Comparison of ENCODE assay signal across 24 cellular contexts in the genomic region with DNA sequence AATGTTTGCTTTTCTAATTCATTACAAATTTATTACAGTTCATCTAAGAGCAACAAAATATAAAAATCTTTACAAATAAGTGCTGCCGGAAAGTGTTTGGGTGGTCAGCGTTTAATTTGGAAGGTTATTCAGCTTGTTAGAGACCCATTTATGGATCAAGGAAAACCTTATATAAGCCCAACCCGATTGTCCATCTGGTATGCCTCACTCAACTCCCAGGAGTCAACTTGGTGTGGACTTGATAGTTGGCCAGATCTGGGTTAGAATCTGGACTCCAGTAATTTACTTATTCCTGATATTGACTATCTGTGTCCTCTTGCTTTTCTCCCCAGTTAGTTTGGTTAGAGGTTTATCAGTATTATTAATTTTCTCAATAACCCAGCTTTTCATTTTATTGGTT.
DNase-seq lines count a peak whose midpoint lies in the region; ATAC-seq and TF ChIP-seq lines count a peak whose summit lies in the region.
"Had no signal": no experiment of that assay in that cellular context is flagged by ENCODE, and none has a peak within 500 bp of the region (broad histone marks: within the 10 kb centered on the region; RNA-seq: fewer than 3 reads in every experiment).

No MANE protein-coding gene starts in this region.

- H3K36me3 Mint-ChIP-seq in nephron (ENCODE audit: low read depth) = peaks cover 5% of the 10 kb centered on the region
- H3K36me3 Mint-ChIP-seq in CD8-positive, alpha-beta T cell = no peaks in the 10 kb centered on the region
- H3K36me3 Mint-ChIP-seq: activated naive CD4-positive, alpha-beta T cell treated with anti-CD3 and anti-CD28 coated beads, Interleukin-2, amount 50 U/mL, for 72 hours had no signal

- TF ChIP-seq POLR2A in gastrocnemius medialis (IDR thresholded peaks at IDR 0.05) = no peak

- peak overlapping the region; percentile 18 to 88 (median 19) for H3K27ac Mint-ChIP-seq in nephron
- H3K27ac Mint-ChIP-seq in CD8-positive, alpha-beta T cell = no peak overlapping the region
- H3K27ac Mint-ChIP-seq: activated B cell treated with CpG ODN at 0.5 μM for 24 hours; activated CD4-positive, alpha-beta T cell treated with anti-CD3 and anti-CD28 coated beads, Interleukin-2, amount 10 ng/mL, durations not matched to agents 7 days and 5 days; activated naive CD4-positive, alpha-beta T cell treated with anti-CD3 and anti-CD28 coated beads, Interleukin-2, amount 50 U/mL, for 72 hours had no signal

- peak; percentile 23 for DNase-seq in COLO829 (ENCODE audit: low spot score)
- DNase-seq in epithelial cell of prostate (ENCODE audit: low read depth, low spot score) = no peak
- DNase-seq in gastrocnemius medialis = no peak
- no peak for DNase-seq in CD8-positive, alpha-beta T cell
- no peak for DNase-seq in NCI-H2196 (lab: John Stamatoyannopoulos, UW; ENCODE audit: unreplicated experiment)
- DNase-seq: activated B cell treated with CpG ODN at 0.5 μM for 24 hours; activated CD4-positive, alpha-beta T cell treated with anti-CD3 and anti-CD28 coated beads, Interleukin-2, amount 10 ng/mL, durations not matched to agents 7 days and 5 days; activated effector memory CD4-positive, alpha-beta T cell treated with Interleukin-2 at 50 U/mL for 16 hours; activated T-cell treated with anti-CD3 and anti-CD28 coated beads, Interleukin-2, amount 50 U/mL, for 1 hour; DMS53; effector memory CD4-positive, alpha-beta T cell; GOT3; NCI-H1048; NCI-H1694 treated with DMSO at 0.1 percent for 48 hours; NCI-H510A; sigmoid colon; stimulated activated CD4-positive, alpha-beta T cell treated with anti-CD3 and anti-CD28 coated beads, Interleukin-4, amount 100 ng/mL, for 24 hours; transverse colon had no signal

- H3K9me3 Mint-ChIP-seq in nephron = peaks cover 11% of the 10 kb centered on the region
- no peaks in the 10 kb centered on the region for H3K9me3 Mint-ChIP-seq in CD8-positive, alpha-beta T cell
- H3K9me3 Mint-ChIP-seq: activated CD4-positive, alpha-beta T cell treated with anti-CD3 and anti-CD28 coated beads, Interleukin-2, amount 10 ng/mL, durations not matched to agents 7 days and 5 days; activated naive CD4-positive, alpha-beta T cell treated with anti-CD3 and anti-CD28 coated beads, Interleukin-2, amount 50 U/mL, for 72 hours had no signal

- intact Hi-C loops in gastrocnemius medialis (cut with DNase I; ENCODE audit: low total_unique reads) = no loop called here
- intact Hi-C loops in CD8-positive, alpha-beta T cell (cut with DNase I, micrococcal nuclease) = no loop called here

- H3K36me3 ChIP-seq in HEK293 (ENCODE audit: control insufficient read depth in 2 of 2, insufficient read depth in 1 of 2, low read length in 2 of 2) (no peaks in the 10 kb centered on the region), gastrocnemius medialis (no peaks in the 10 kb centered on the region)
- H3K36me3 ChIP-seq in CD8-positive, alpha-beta T cell (ENCODE audit: insufficient read depth, low read length) = no peaks in the 10 kb centered on the region
- H3K36me3 ChIP-seq: gastroesophageal sphincter, sigmoid colon, transverse colon had no signal

- peaks cover 15% of the 10 kb centered on the region for H3K4me1 Mint-ChIP-seq in nephron
- no peaks in the 10 kb centered on the region for H3K4me1 Mint-ChIP-seq in CD8-positive, alpha-beta T cell (ENCODE audit: low read depth)
- H3K4me1 Mint-ChIP-seq: activated CD4-positive, alpha-beta T cell treated with anti-CD3 and anti-CD28 coated beads, Interleukin-2, amount 10 ng/mL, durations not matched to agents 7 days and 5 days had no signal

- POLR2A ChIA-PET in HEK293 (lab: Yijun Ruan, JAX) = no interaction called here
- POLR2A ChIA-PET in CD8-positive, alpha-beta T cell (lab: Charles Lee) = no interaction called here

- no peak overlapping the region for H3K27ac ChIP-seq in HEK293 (ENCODE audit: extremely low read depth, low read depth, low read length)
- peak overlapping the region; percentile 29 for H3K27ac ChIP-seq in epithelial cell of prostate
- no peak overlapping the region for H3K27ac ChIP-seq in gastrocnemius medialis
- no peak overlapping the region for H3K27ac ChIP-seq in CD8-positive, alpha-beta T cell (ENCODE audit: low read depth, low read length)
- H3K27ac ChIP-seq: hepatocyte, transverse colon had no signal

- H3K4me3 Mint-ChIP-seq in nephron = no peak overlapping the region
- H3K4me3 Mint-ChIP-seq in CD8-positive, alpha-beta T cell = no peak overlapping the region
- H3K4me3 Mint-ChIP-seq: activated B cell treated with CpG ODN at 0.5 μM for 24 hours; activated CD4-positive, alpha-beta T cell treated with anti-CD3 and anti-CD28 coated beads, Interleukin-2, amount 10 ng/mL, durations not matched to agents 7 days and 5 days had no signal

- CTCF ChIA-PET in HEK293 (lab: Yijun Ruan, JAX) = no interaction called here
- CTCF ChIA-PET in CD8-positive, alpha-beta T cell (lab: Charles Lee) = no interaction called here

- H3K4me1 ChIP-seq in HEK293 (ENCODE audit: control insufficient read depth, insufficient read depth, low read length) (0 out of 2 replicates have a peak, but pooled peaks cover 2% of the 10 kb centered on the region), gastrocnemius medialis (no peaks in the 10 kb centered on the region)
- H3K4me1 ChIP-seq in CD8-positive, alpha-beta T cell (ENCODE audit: insufficient read depth, low read length) = no peaks in the 10 kb centered on the region
- H3K4me1 ChIP-seq: gastroesophageal sphincter, sigmoid colon, transverse colon had no signal

- no peaks in the 10 kb centered on the region for H3K27me3 ChIP-seq in gastrocnemius medialis
- H3K27me3 ChIP-seq in CD8-positive, alpha-beta T cell (ENCODE audit: insufficient read depth, low read length) = no peaks in the 10 kb centered on the region
- H3K27me3 ChIP-seq: hepatocyte, sigmoid colon, transverse colon had no signal

- no peak for ATAC-seq in gastrocnemius medialis
- ATAC-seq in GM21360 (IDR thresholded peaks at IDR 0.05; ENCODE audit: unreplicated experiment) = no peak
- no peak for ATAC-seq in CD8-positive, alpha-beta T cell
- ATAC-seq: activated naive CD4-positive, alpha-beta T cell treated with anti-CD3 and anti-CD28 coated beads, Interleukin-2, amount 50 U/mL, for 72 hours; gastroesophageal sphincter had no signal

- in situ Hi-C loops in gastrocnemius medialis (cut with MboI; ENCODE audit: low sequenced_read_pairs in 4 of 4) = no loop called here

- H3K9me3 ChIP-seq in HEK293 (ENCODE audit: control insufficient read depth, insufficient read depth, low read depth, low read length) (no peaks in the 10 kb centered on the region), gastrocnemius medialis (no peaks in the 10 kb centered on the region)
- no peaks in the 10 kb centered on the region for H3K9me3 ChIP-seq in CD8-positive, alpha-beta T cell (ENCODE audit: low read length)
- H3K9me3 ChIP-seq: gastroesophageal sphincter, sigmoid colon, transverse colon had no signal

- H3K27me3 Mint-ChIP-seq in nephron (ENCODE audit: low read depth) = peaks cover 1% of the 10 kb centered on the region
- peaks cover 19% of the 10 kb centered on the region for H3K27me3 Mint-ChIP-seq in CD8-positive, alpha-beta T cell (ENCODE audit: low read depth)

- no peak for TF ChIP-seq CTCF in HEK293 (tag by site-specific recombination; IDR thresholded peaks at IDR 0.05)
- no peak for TF ChIP-seq CTCF in nephron (IDR thresholded peaks at IDR 0.05; ENCODE audit: unreplicated experiment in 3 of 3)
- TF ChIP-seq CTCF in gastrocnemius medialis (IDR thresholded peaks at IDR 0.05 in 4 of 5, conservative IDR thresholded peaks at IDR 0.05 in 1 of 5) = no peak
- no peak for TF ChIP-seq CTCF in CD8-positive, alpha-beta T cell (IDR thresholded peaks at IDR 0.05)

- H3K4me3 ChIP-seq in HEK293 (ENCODE audit: low read depth, low read length) (no peak overlapping the region), gastrocnemius medialis (no peak overlapping the region)
- no peak overlapping the region for H3K4me3 ChIP-seq in CD8-positive, alpha-beta T cell (ENCODE audit: low read depth, low read length)
- H3K4me3 ChIP-seq: gastroesophageal sphincter, hepatocyte, sigmoid colon, transverse colon had no signal

TF ChIP-seq in HEK293, 187 proteins besides CTCF, POLR2A, EP300 and RAD21 (continues in another document):
- TF ChIP-seq ZNF449 (tag by site-specific recombination; IDR thresholded peaks at IDR 0.05) (peak; percentile 94), ZNF792 (tag by site-specific recombination; IDR thresholded peaks at IDR 0.05) (no peak), ZNF2 (tag by site-specific recombination; IDR thresholded peaks at IDR 0.05) (no peak), ZNF621 (tag by site-specific recombination; IDR thresholded peaks at IDR 0.05) (no peak)
- TF ChIP-seq, protein P1, sequence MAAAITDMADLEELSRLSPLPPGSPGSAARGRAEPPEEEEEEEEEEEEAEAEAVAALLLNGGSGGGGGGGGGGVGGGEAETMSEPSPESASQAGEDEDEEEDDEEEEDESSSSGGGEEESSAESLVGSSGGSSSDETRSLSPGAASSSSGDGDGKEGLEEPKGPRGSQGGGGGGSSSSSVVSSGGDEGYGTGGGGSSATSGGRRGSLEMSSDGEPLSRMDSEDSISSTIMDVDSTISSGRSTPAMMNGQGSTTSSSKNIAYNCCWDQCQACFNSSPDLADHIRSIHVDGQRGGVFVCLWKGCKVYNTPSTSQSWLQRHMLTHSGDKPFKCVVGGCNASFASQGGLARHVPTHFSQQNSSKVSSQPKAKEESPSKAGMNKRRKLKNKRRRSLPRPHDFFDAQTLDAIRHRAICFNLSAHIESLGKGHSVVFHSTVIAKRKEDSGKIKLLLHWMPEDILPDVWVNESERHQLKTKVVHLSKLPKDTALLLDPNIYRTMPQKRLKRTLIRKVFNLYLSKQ (tag by site-specific recombination; IDR thresholded peaks at IDR 0.05; ENCODE audit: borderline replicate concordance) = no peak
